In genomic region chr3:146382386-146382785, GRCh38 we compare ENCODE assay signal across 12 cellular contexts.
DNase-seq lines count a peak whose midpoint lies in the region; ATAC-seq and TF ChIP-seq lines count a peak whose summit lies in the region.
"Had no signal": no experiment of that assay in that cellular context is flagged by ENCODE, and none has a peak within 500 bp of the region (broad histone marks: within the 10 kb centered on the region; RNA-seq: fewer than 3 reads in every experiment).

No MANE protein-coding gene starts in this region.

- H3K4me1 Mint-ChIP-seq in Caco-2 (ENCODE audit: low read depth, unreplicated experiment) (peaks cover 7% of the 10 kb centered on the region), brain (no peaks in the 10 kb centered on the region)

- H3K36me3 Mint-ChIP-seq in Caco-2 (ENCODE audit: insufficient read depth, unreplicated experiment), result no peaks in the 10 kb centered on the region
- no peaks in the 10 kb centered on the region for H3K36me3 Mint-ChIP-seq in brain

- no peaks in the 10 kb centered on the region for H3K9me3 ChIP-seq in Caco-2

- no peak overlapping the region for H3K27ac Mint-ChIP-seq in Caco-2 (ENCODE audit: unreplicated experiment)
- no peak overlapping the region for H3K27ac Mint-ChIP-seq in brain

- no peaks in the 10 kb centered on the region for H3K4me1 ChIP-seq in Caco-2

- H3K27me3 ChIP-seq in Caco-2 (replicated peaks; ENCODE audit: control insufficient read depth, insufficient read depth, low read length), result no peaks in the 10 kb centered on the region

- BruUV-seq in Caco-2 (replicated peaks; lab: Mats Ljungman, UMichigan), result no TSS peak

- CTCF ChIA-PET in Caco-2 (lab: Charles Lee), result interaction anchor here (0.6 to 1.8 kb wide), 5 partner anchors 48 to 195 kb away, joined by 3 to 18 read pairs (median 4); no protein-coding TSS in a partner anchor

- no peak for ATAC-seq in HG02610 (IDR thresholded peaks at IDR 0.05; ENCODE audit: unreplicated experiment)
- ATAC-seq: right cardiac atrium had no signal

- DNase-seq in Caco-2 (peak; percentile 34 to 45), LNCaP clone FGC (ENCODE audit: low read depth) (no peak), kidney tubule cell (ENCODE audit: low spot score) (peak; percentile 46), amniotic stem cell (lab: John Stamatoyannopoulos, UW) (no peak), NCI-H1048 (lab: John Stamatoyannopoulos, UW) (no peak), germinal center (ENCODE audit: low spot score) (no peak)
- DNase-seq: activated T-cell treated with anti-CD3 and anti-CD28 coated beads, Interleukin-2, amount 50 U/mL, for 48 hours; effector CD4-positive, alpha-beta T cell; right cardiac atrium had no signal

- H3K27me3 Mint-ChIP-seq in Caco-2 (ENCODE audit: insufficient read depth, unreplicated experiment) (no peaks in the 10 kb centered on the region), brain (no peaks in the 10 kb centered on the region)

- POLR2A ChIA-PET in Caco-2 (lab: Charles Lee), result no interaction called here

- H3K4me3 Mint-ChIP-seq in Caco-2 (ENCODE audit: unreplicated experiment) (no peak overlapping the region), brain (no peak overlapping the region)

- TF ChIP-seq CTCF in Caco-2 (IDR thresholded peaks at IDR 0.05; ENCODE audit: insufficient read depth in 1 of 2, low read depth in 1 of 2, low read length in 1 of 2, severe bottlenecking in 1 of 2, unreplicated experiment in 1 of 2), result peak; percentile 35 to 66
- TF ChIP-seq CTCF in LNCaP clone FGC (IDR thresholded peaks at IDR 0.05; ENCODE audit: control insufficient read depth, extremely low read depth, insufficient read depth), result peak; percentile 40
- TF ChIP-seq CTCF in brain (conservative IDR thresholded peaks at IDR 0.05), result peak; percentile 12 to 24

- H3K4me3 ChIP-seq in Caco-2 (ENCODE audit: low read depth, low read length), result no peak overlapping the region
- H3K4me3 ChIP-seq in LNCaP clone FGC (ENCODE audit: low read depth, low read length), result no peak overlapping the region
- H3K4me3 ChIP-seq: lung had no signal

- H3K9me3 Mint-ChIP-seq in Caco-2 (ENCODE audit: unreplicated experiment) (no peaks in the 10 kb centered on the region), brain (no peaks in the 10 kb centered on the region)

- no peaks in the 10 kb centered on the region for H3K36me3 ChIP-seq in Caco-2 (ENCODE audit: control insufficient read depth, insufficient read depth, low read length)

- intact Hi-C loops in Caco-2 (cut with micrococcal nuclease; ENCODE audit: unreplicated experiment), result loop anchor here (1.0 to 5.0 kb wide), 6 partner anchors 48 to 194 kb away; no protein-coding TSS in a partner anchor

Comparison
In these comparisons a context has a peak if more than half of its experiments do, and no peak if none do; other contexts are left out.
1. DNase-seq: peak in Caco-2 (2 of 2) and kidney tubule cell (single experiment); none in LNCaP clone FGC (single experiment), amniotic stem cell (single experiment), NCI-H1048 (single experiment) and germinal center (single experiment).
2. Peak in every context shown above with its lines, with median percentiles within 50 percentile points of each other: CTCF ChIP-seq.